ENCODE assay signal across 8 cellular contexts in the genomic region with DNA sequence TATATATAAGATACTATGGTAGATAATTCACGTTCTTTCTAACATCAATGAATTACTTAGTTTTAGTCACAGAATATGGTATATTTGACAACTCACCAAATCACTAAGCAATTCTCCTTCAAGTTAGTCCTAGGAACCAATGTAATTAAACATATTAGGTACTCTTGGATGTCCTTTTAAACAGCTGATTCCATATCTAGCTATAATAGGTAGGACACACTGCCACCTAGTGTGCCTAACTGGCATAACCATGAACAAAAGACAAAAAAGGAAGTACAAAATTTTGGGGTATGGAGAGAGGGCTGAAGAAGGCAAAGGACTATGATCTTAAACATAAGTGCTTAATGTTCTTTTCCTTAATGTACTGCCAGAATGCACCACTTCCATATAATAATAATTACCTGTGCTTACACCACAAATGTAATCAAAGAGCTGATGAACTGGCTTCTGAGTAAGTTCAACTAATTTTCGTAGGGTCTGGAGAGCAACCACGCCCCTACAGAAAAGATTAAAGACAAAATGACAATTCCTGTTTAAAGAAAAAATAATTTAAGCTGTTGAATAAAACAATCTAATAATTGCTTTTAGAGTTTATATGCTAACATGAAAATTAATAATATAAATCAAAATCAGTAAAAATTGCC. TPM values are rescaled to one million over a fixed set of nuclear protein-coding genes. Genes with fewer than 3 reads are reported as not detected.
DNase-seq lines count a peak whose midpoint lies in the region; ATAC-seq and TF ChIP-seq lines count a peak whose summit lies in the region.

No MANE protein-coding gene starts in this region.

- DNase-seq in Calu3 (peak; percentile 38), HuH-7.5 (ENCODE audit: low spot score) (peak; percentile 32), head of caudate nucleus (peak in 29 of 42 donors; percentile 3 to 79 (median 41)), sigmoid colon (no peak)
- peak; percentile 33 for DNase-seq in activated naive CD4-positive, alpha-beta T cell treated with Interleukin-2 at 50 U/mL for 16 hours

- peak; percentile 50 for TF ChIP-seq CTCF in Calu3 (IDR thresholded peaks at IDR 0.05; ENCODE audit: unreplicated experiment)
- TF ChIP-seq CTCF in OCI-LY1 (IDR thresholded peaks at IDR 0.05; ENCODE audit: low read length) = peak; percentile 96
- peak; percentile 12 to 80 (median 66) for TF ChIP-seq CTCF in sigmoid colon (IDR thresholded peaks at IDR 0.05)

- no TSS peak for BruUV-seq in Calu3 (replicated peaks; lab: Mats Ljungman, UMichigan)

- no peak overlapping the region for H3K4me2 ChIP-seq in OCI-LY1 (ENCODE audit: low read length)

- no peaks in the 10 kb centered on the region for H4K20me1 ChIP-seq in OCI-LY1 (ENCODE audit: insufficient read depth, low read length)

- no peak overlapping the region for H3K27ac ChIP-seq in OCI-LY1 (ENCODE audit: low read depth, low read length, poor library complexity, severe bottlenecking)
- H3K27ac ChIP-seq in sigmoid colon = no peak overlapping the region

- H3K9me2 ChIP-seq in OCI-LY1 (ENCODE audit: low read depth, low read length) = no peaks in the 10 kb centered on the region

- TF ChIP-seq POLR2A in sigmoid colon (IDR thresholded peaks at IDR 0.05) = no peak

- ATAC-seq in GM19455 (IDR thresholded peaks at IDR 0.05; ENCODE audit: unreplicated experiment) = peak; percentile 60
- no peak for ATAC-seq in GM21360 (IDR thresholded peaks at IDR 0.05; ENCODE audit: unreplicated experiment)

- peaks cover 5% of the 10 kb centered on the region for H3K4me1 ChIP-seq in OCI-LY1 (ENCODE audit: insufficient read depth, low read length, severe bottlenecking)
- H3K4me1 ChIP-seq in sigmoid colon = no peaks in the 10 kb centered on the region

- no peak overlapping the region for H3K4me3 Mint-ChIP-seq in Calu3 (ENCODE audit: low read depth, unreplicated experiment)

- CTCF ChIA-PET in Calu3 (lab: Charles Lee) = interaction anchor here (1.2 to 1.3 kb wide), 2 partner anchors 38 to 351 kb away, joined by 3 to 6 read pairs; no protein-coding TSS in a partner anchor

- H3K4me3 ChIP-seq in OCI-LY1 (ENCODE audit: low read depth, low read length, poor library complexity, severe bottlenecking) = no peak overlapping the region
- H3K4me3 ChIP-seq in sigmoid colon = no peak overlapping the region

- H3K27me3 ChIP-seq in OCI-LY1 (ENCODE audit: insufficient read depth, low read length) (no peaks in the 10 kb centered on the region), sigmoid colon (no peaks in the 10 kb centered on the region)

- 93% methylated on average over 3 of the region's 3 CpGs for WGBS in sigmoid colon, 2 donors

- H3K36me3 Mint-ChIP-seq in Calu3 (ENCODE audit: insufficient read depth, unreplicated experiment) = no peaks in the 10 kb centered on the region

- H3K9ac ChIP-seq in OCI-LY1 (ENCODE audit: low read length) = no peak overlapping the region

- no peaks in the 10 kb centered on the region for H3K4me1 Mint-ChIP-seq in Calu3 (ENCODE audit: low read depth, unreplicated experiment)

- no peaks in the 10 kb centered on the region for H3K79me2 ChIP-seq in OCI-LY1 (ENCODE audit: insufficient read depth, low read length)

- peaks cover 59% of the 10 kb centered on the region for H3K36me3 ChIP-seq in OCI-LY1 (ENCODE audit: insufficient read depth, low read length)
- H3K36me3 ChIP-seq in sigmoid colon = peaks cover 9 to 60% (median 12%) of the 10 kb centered on the region in 4 donors

- H3K27me3 Mint-ChIP-seq in Calu3 (ENCODE audit: unreplicated experiment) = no peaks in the 10 kb centered on the region

- no peaks in the 10 kb centered on the region for H3K9me3 ChIP-seq in OCI-LY1 (ENCODE audit: low read length)
- H3K9me3 ChIP-seq in sigmoid colon = no peaks in the 10 kb centered on the region

- no peaks in the 10 kb centered on the region for H3K9me3 Mint-ChIP-seq in Calu3 (ENCODE audit: low read depth, unreplicated experiment)

- no peak overlapping the region for H2AFZ ChIP-seq in OCI-LY1 (ENCODE audit: low read length)

- H3K27ac Mint-ChIP-seq in Calu3 (ENCODE audit: unreplicated experiment) = no peak overlapping the region

- TF ChIP-seq EP300 in sigmoid colon (IDR thresholded peaks at IDR 0.05) = no peak

- H3F3A ChIP-seq in OCI-LY1 (ENCODE audit: insufficient read depth, low read length) = no peaks in the 10 kb centered on the region; the same call in 1 of the 2 replicates

- intact Hi-C loops in Calu3 (cut with micrococcal nuclease; ENCODE audit: unreplicated experiment) = loop anchor here (1.0 to 2.0 kb wide), 2 partner anchors 316 to 383 kb away; no protein-coding TSS in a partner anchor
- intact Hi-C loops in head of caudate nucleus (cut with DNase I) = loop anchor here (5.0 kb wide), 1 partner anchor 315 kb away; no protein-coding TSS in a partner anchor
- intact Hi-C loops in sigmoid colon (cut with DNase I) = no loop called here

RNA-seq across cellular contexts. Expression of gene PNPLA8, which starts 28.7 kb away (rescaled TPM):
- 6.9 and 8.3 TPM in 2 replicates for total RNA-seq in Calu3 (2022)
- total RNA-seq in sigmoid colon = 10 to 100 TPM; 26.3 to 42.9 (median 35.5) TPM
- polyA plus RNA-seq in sigmoid colon = 10 to 100 TPM; 12.0 to 19.4 (median 15.0) TPM

RNA-seq across cellular contexts. Expression of gene NRCAM, which starts 41.0 kb away (rescaled TPM):
- total RNA-seq in Calu3 (2022) (11.1 and 15.0 TPM in 2 replicates), sigmoid colon (1 to 10 TPM; 1.3 to 3.9 (median 1.6) TPM)
- polyA plus RNA-seq in sigmoid colon = 1 to 10 TPM in 1 of 3 donors, not detected in 2; 2.3 TPM
